Comparison of ENCODE assay signal across 32 cellular contexts in genomic region chr3:173916799-173917198, GRCh38.
"Had no signal": no experiment of that assay in that cellular context is flagged by ENCODE, and none has a peak within 500 bp of the region (broad histone marks: within the 10 kb centered on the region; RNA-seq: fewer than 3 reads in every experiment).

No MANE protein-coding gene starts in this region.

- H3K9me3 ChIP-seq: body of pancreas, esophagus squamous epithelium, gastroesophageal sphincter, heart right ventricle had no signal

- H3K4me1 ChIP-seq: body of pancreas, esophagus squamous epithelium, gastroesophageal sphincter had no signal

- H3K36me3 Mint-ChIP-seq: activated CD4-positive, alpha-beta memory T cell treated with anti-CD3 and anti-CD28 coated beads for 36 hours; activated CD8-positive, alpha-beta memory T cell treated with anti-CD3 and anti-CD28 coated beads, Interleukin-2, amount 10 ng/mL, durations not matched to agents 7 days and 5 days; activated naive CD8-positive, alpha-beta T cell had no signal

- DNase-seq: activated CD4-positive, alpha-beta memory T cell treated with anti-CD3 and anti-CD28 coated beads for 36 hours; activated CD4-positive, alpha-beta T cell treated with anti-CD3 and anti-CD28 coated beads for 36 hours; activated CD4-positive, alpha-beta T cell treated with anti-CD3 and anti-CD28 coated beads, Interleukin-2, amount 10 ng/mL, durations not matched to agents 24 days and 14 days; activated CD4-positive, CD25-positive, alpha-beta regulatory T cell; activated CD4-positive, CD25-positive, alpha-beta regulatory T cell treated with anti-CD3 and anti-CD28 coated beads, Interleukin-2, amount 50 U/mL, for 72 hours; activated CD8-positive, alpha-beta memory T cell treated with anti-CD3 and anti-CD28 coated beads, Interleukin-2, amount 10 ng/mL, durations not matched to agents 7 days and 5 days; activated CD8-positive, alpha-beta memory T cell treated with anti-CD3 and anti-CD28 coated beads, Interleukin-2, amount 50 U/mL, for 4 hours; activated CD8-positive, alpha-beta T cell treated with anti-CD3 and anti-CD28 coated beads, Interleukin-2, amount 10 ng/mL, durations not matched to agents 7 days and 5 days; activated effector memory CD4-positive, alpha-beta T cell treated with Interleukin-2 at 50 U/mL for 16 hours; activated gamma-delta T cell treated with Interleukin-2 at 50 U/mL for 16 hours; activated naive CD4-positive, alpha-beta T cell treated with anti-CD3 and anti-CD28 coated beads, Interleukin-2, amount 50 U/mL, for 16 hours; activated naive CD4-positive, alpha-beta T cell treated with Interleukin-2 at 50 U/mL for 16 hours; activated T-cell treated with anti-CD3 and anti-CD28 coated beads, Interleukin-2, amount 50 U/mL, for 1 hour; activated T-cell treated with anti-CD3 and anti-CD28 coated beads, Interleukin-2, amount 50 U/mL, for 72 hours; amniotic stem cell; anterior cingulate cortex; body of pancreas; caudate nucleus; cortex of kidney; dermis blood vessel endothelial cell; effector CD4-positive, alpha-beta T cell; effector memory CD8-positive, alpha-beta T cell; esophagus squamous epithelium; foreskin melanocyte; heart right ventricle; T-helper 2 cell had no signal

- H3K4me3 Mint-ChIP-seq: activated CD4-positive, alpha-beta memory T cell treated with anti-CD3 and anti-CD28 coated beads for 36 hours; activated CD4-positive, alpha-beta T cell treated with anti-CD3 and anti-CD28 coated beads for 36 hours; activated CD4-positive, alpha-beta T cell treated with anti-CD3 and anti-CD28 coated beads, Interleukin-2, amount 10 ng/mL, durations not matched to agents 24 days and 14 days; activated CD8-positive, alpha-beta memory T cell treated with anti-CD3 and anti-CD28 coated beads, Interleukin-2, amount 10 ng/mL, durations not matched to agents 7 days and 5 days; activated CD8-positive, alpha-beta T cell treated with anti-CD3 and anti-CD28 coated beads, Interleukin-2, amount 10 ng/mL, durations not matched to agents 7 days and 5 days; activated naive CD8-positive, alpha-beta T cell; activated T-cell treated with anti-CD3 and anti-CD28 coated beads, Interleukin-2, amount 50 U/mL, for 72 hours; activated T-helper 17 cell treated with anti-CD3 and anti-CD28 coated beads, Interleukin-2, amount 50 U/mL, for 72 hours; effector memory CD8-positive, alpha-beta T cell had no signal

- H3K27me3 ChIP-seq: body of pancreas, esophagus squamous epithelium, gastroesophageal sphincter, heart right ventricle had no signal

- H3K27me3 Mint-ChIP-seq: activated CD4-positive, alpha-beta memory T cell treated with anti-CD3 and anti-CD28 coated beads for 36 hours; activated CD4-positive, alpha-beta T cell treated with anti-CD3 and anti-CD28 coated beads for 36 hours; activated CD4-positive, alpha-beta T cell treated with anti-CD3 and anti-CD28 coated beads, Interleukin-2, amount 10 ng/mL, durations not matched to agents 24 days and 14 days; activated CD8-positive, alpha-beta memory T cell treated with anti-CD3 and anti-CD28 coated beads, Interleukin-2, amount 10 ng/mL, durations not matched to agents 7 days and 5 days; activated naive CD8-positive, alpha-beta T cell; activated T-helper 17 cell treated with anti-CD3 and anti-CD28 coated beads, Interleukin-2, amount 50 U/mL, for 72 hours; effector memory CD8-positive, alpha-beta T cell had no signal

- ATAC-seq: activated CD4-positive, alpha-beta T cell treated with anti-CD3 and anti-CD28 coated beads for 36 hours; activated CD8-positive, alpha-beta memory T cell treated with anti-CD3 and anti-CD28 coated beads, Interleukin-2, amount 10 ng/mL, durations not matched to agents 7 days and 5 days; activated CD8-positive, alpha-beta T cell treated with anti-CD3 and anti-CD28 coated beads, Interleukin-2, amount 10 ng/mL, durations not matched to agents 7 days and 5 days; activated T-cell treated with anti-CD3 and anti-CD28 coated beads, Interleukin-2, amount 50 U/mL, for 72 hours; activated T-helper 17 cell treated with anti-CD3 and anti-CD28 coated beads, Interleukin-2, amount 50 U/mL, for 72 hours; body of pancreas; effector memory CD8-positive, alpha-beta T cell; gastroesophageal sphincter; heart right ventricle had no signal

- H3K27ac Mint-ChIP-seq: activated CD4-positive, alpha-beta memory T cell treated with anti-CD3 and anti-CD28 coated beads for 36 hours; activated CD4-positive, alpha-beta T cell treated with anti-CD3 and anti-CD28 coated beads for 36 hours; activated CD4-positive, alpha-beta T cell treated with anti-CD3 and anti-CD28 coated beads, Interleukin-2, amount 10 ng/mL, durations not matched to agents 24 days and 14 days; activated CD8-positive, alpha-beta memory T cell treated with anti-CD3 and anti-CD28 coated beads, Interleukin-2, amount 10 ng/mL, durations not matched to agents 7 days and 5 days; activated CD8-positive, alpha-beta T cell treated with anti-CD3 and anti-CD28 coated beads, Interleukin-2, amount 10 ng/mL, durations not matched to agents 7 days and 5 days; activated naive CD8-positive, alpha-beta T cell; activated T-cell treated with anti-CD3 and anti-CD28 coated beads, Interleukin-2, amount 50 U/mL, for 72 hours; activated T-helper 17 cell treated with anti-CD3 and anti-CD28 coated beads, Interleukin-2, amount 50 U/mL, for 72 hours; effector memory CD8-positive, alpha-beta T cell had no signal

- H3K4me1 Mint-ChIP-seq: activated CD4-positive, alpha-beta T cell treated with anti-CD3 and anti-CD28 coated beads for 36 hours; activated CD4-positive, alpha-beta T cell treated with anti-CD3 and anti-CD28 coated beads, Interleukin-2, amount 10 ng/mL, durations not matched to agents 24 days and 14 days; activated CD8-positive, alpha-beta memory T cell treated with anti-CD3 and anti-CD28 coated beads, Interleukin-2, amount 10 ng/mL, durations not matched to agents 7 days and 5 days; activated T-helper 17 cell treated with anti-CD3 and anti-CD28 coated beads, Interleukin-2, amount 50 U/mL, for 72 hours had no signal

- H3K4me3 ChIP-seq: body of pancreas, esophagus squamous epithelium, gastroesophageal sphincter, heart right ventricle had no signal

- H3K9me3 Mint-ChIP-seq: activated CD4-positive, alpha-beta T cell treated with anti-CD3 and anti-CD28 coated beads, Interleukin-2, amount 10 ng/mL, durations not matched to agents 24 days and 14 days had no signal

- FAIRE-seq: colon, endothelial cell of umbilical vein had no signal

- H3K36me3 ChIP-seq: esophagus squamous epithelium, gastroesophageal sphincter, heart right ventricle had no signal

- H3K27ac ChIP-seq: body of pancreas, epithelial cell of prostate, esophagus squamous epithelium, gastroesophageal sphincter, heart right ventricle had no signal
